9 cellular contexts compared by ENCODE assay signal in the genomic region with DNA sequence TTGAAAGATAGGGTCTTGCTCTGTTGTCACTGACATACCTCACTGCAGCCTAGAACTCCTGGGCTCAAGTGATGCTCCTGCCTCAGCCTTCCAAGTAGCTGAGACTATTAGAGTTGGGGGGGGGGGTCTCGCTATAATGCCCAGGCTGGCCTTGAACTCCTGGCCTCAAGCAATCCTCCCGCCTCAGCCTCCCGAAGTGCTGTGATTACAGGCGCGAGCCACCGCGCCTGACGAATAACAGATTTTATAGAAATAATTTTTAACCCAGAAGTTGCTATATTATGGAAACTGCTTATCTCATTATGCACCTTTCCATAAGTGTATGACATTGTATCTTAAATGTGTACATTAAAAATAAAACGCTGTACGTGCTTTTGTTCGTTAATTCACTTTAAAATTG. TPM values are rescaled to one million over a fixed set of nuclear protein-coding genes. Genes with fewer than 3 reads are reported as not detected.
DNase-seq lines count a peak whose midpoint lies in the region; ATAC-seq and TF ChIP-seq lines count a peak whose summit lies in the region.
"Had no signal": no experiment of that assay in that cellular context is flagged by ENCODE, and none has a peak within 500 bp of the region (broad histone marks: within the 10 kb centered on the region; RNA-seq: fewer than 3 reads in every experiment).

No MANE protein-coding gene starts in this region.

- H3K27ac ChIP-seq in heart left ventricle (peak overlapping the region in 10 of 12 donors; percentile 89 to 97 (median 94)), mesodermal cell (ENCODE audit: low read depth, low read length, severe bottlenecking) (peak overlapping the region; percentile 91), uterus (peak overlapping the region; percentile 85 to 90)

- peaks cover 17% of the 10 kb centered on the region for H3K36me3 Mint-ChIP-seq in brain

- H3K9me3 ChIP-seq in heart left ventricle (no peaks in the 10 kb centered on the region), mesodermal cell (ENCODE audit: control insufficient read depth, low read length) (no peaks in the 10 kb centered on the region), uterus (no peaks in the 10 kb centered on the region)

- H3K36me3 ChIP-seq in heart left ventricle, result peaks cover 0 to 14% (median 0%) of the 10 kb centered on the region in 9 donors
- peaks cover 4% of the 10 kb centered on the region for H3K36me3 ChIP-seq in mesodermal cell (ENCODE audit: control insufficient read depth, insufficient read depth, low read length)
- H3K36me3 ChIP-seq in uterus, result no peaks in the 10 kb centered on the region

- WGBS in heart left ventricle, 4 donors, result 53 to 61% (median 56%) methylated on average over 11 of the region's 11 CpGs
- 63 to 80% methylated on average over 1 to 3 of the region's 11 CpGs for WGBS in mesodermal cell (ENCODE audit: insufficient coverage in 2 of 2), 2 experiments

- H3K9me3 Mint-ChIP-seq in brain, result peaks cover 0 to 5% (median 0%) of the 10 kb centered on the region in 5 experiments

- intact Hi-C loops in heart left ventricle (cut with DNase I), result no loop called here
- intact Hi-C loops in Right ventricle myocardium inferior (cut with DNase I), result no loop called here
- intact Hi-C loops in uterus (cut with DNase I; ENCODE audit: low total_unique reads), result no loop called here

- peak overlapping the region; percentile 85 to 93 (median 91) for H3K4me3 Mint-ChIP-seq in brain

- ATAC-seq in heart left ventricle (no peak), Right ventricle myocardium inferior (no peak)

- H3K4me1 ChIP-seq in heart left ventricle (peaks cover 0 to 23% (median 11%) of the 10 kb centered on the region in 12 donors), mesodermal cell (ENCODE audit: control insufficient read depth, insufficient read depth, low read length, poor library complexity, severe bottlenecking) (peaks cover 3% of the 10 kb centered on the region), uterus (peaks cover 0 to 4% of the 10 kb centered on the region in 2 donors)

- no peak for TF ChIP-seq POLR2A in heart left ventricle (IDR thresholded peaks at IDR 0.05)
- no peak for TF ChIP-seq POLR2A in uterus (IDR thresholded peaks at IDR 0.05)

- peak overlapping the region; percentile 95 to 99 (median 96) for H3K27ac Mint-ChIP-seq in brain

- H3K4me3 ChIP-seq in heart left ventricle, result peak overlapping the region; percentile 70 to 92 (median 78)
- H3K4me3 ChIP-seq in mesodermal cell (ENCODE audit: extremely low read depth, insufficient read depth, low read length, poor library complexity, severe bottlenecking), result peak overlapping the region; percentile 69
- H3K4me3 ChIP-seq in uterus, result peak overlapping the region; percentile 70 to 80

- no peak for DNase-seq in heart left ventricle
- DNase-seq in Right ventricle myocardium inferior (ENCODE audit: missing footprints), result no peak
- DNase-seq in uterus, result no peak
- DNase-seq in stimulated activated CD4-positive, alpha-beta T cell treated with anti-CD3 and anti-CD28 coated beads, Interleukin-4, amount 100 ng/mL, for 1 hour, result no peak
- no peak for DNase-seq in NCI-H526 treated with DMSO at 0.1 percent for 48 hours (lab: John Stamatoyannopoulos, UW)
- DNase-seq in mucosa of gallbladder (ENCODE audit: low spot score), result no peak
- DNase-seq: NCI-H1694 had no signal

- peaks cover 49% of the 10 kb centered on the region for H3K4me1 Mint-ChIP-seq in brain

- H3K27me3 Mint-ChIP-seq in brain, result peaks cover 10% of the 10 kb centered on the region

- no peaks in the 10 kb centered on the region for H3K27me3 ChIP-seq in heart left ventricle
- H3K27me3 ChIP-seq in uterus, result no peaks in the 10 kb centered on the region

- no peak for TF ChIP-seq CTCF in heart left ventricle (IDR thresholded peaks at IDR 0.05)
- TF ChIP-seq CTCF in brain (conservative IDR thresholded peaks at IDR 0.05), result no peak
- no peak for TF ChIP-seq CTCF in uterus (IDR thresholded peaks at IDR 0.05)

RNA-seq across cellular contexts. Expression of a gene that starts 0.8 kb away (rescaled TPM):
- 10 to 100 TPM in 2 of 9 donors, 1 to 10 TPM in 7; 7.0 to 10.9 (median 9.4) TPM for total RNA-seq in heart left ventricle
- polyA plus RNA-seq in heart left ventricle, result 1 to 10 TPM; 5.0 to 7.8 TPM
- total RNA-seq in Right ventricle myocardium inferior, result 10.9 TPM
- polyA plus RNA-seq in brain (ENCODE audit: insufficient read depth, low read depth, low replicate concordance), result 0.56 TPM
- 8.0 TPM for polyA plus RNA-seq in mesodermal cell (2013, experiment 1 of 2)
- polyA plus RNA-seq in mesodermal cell (2013, experiment 2 of 2), result 11.6 TPM
- 10 to 100 TPM in 2 of 4 donors, 1 to 10 TPM in 2; 1.2 to 26.1 (median 10.4) TPM for total RNA-seq in uterus
- 7.7 TPM for total RNA-seq in mucosa of gallbladder

RNA-seq across cellular contexts. Expression of a gene that starts 54.7 kb away (rescaled TPM):
- total RNA-seq in heart left ventricle, result 100 to 1,000 TPM in 6 of 9 donors, 10 to 100 TPM in 3; 62.1 to 110 (median 102) TPM
- polyA plus RNA-seq in heart left ventricle, result 10 to 100 TPM; 22.4 to 85.3 TPM
- 91.1 TPM for total RNA-seq in Right ventricle myocardium inferior
- 65.1 TPM for polyA plus RNA-seq in brain (ENCODE audit: insufficient read depth, low read depth, low replicate concordance)
- polyA plus RNA-seq in mesodermal cell (2013, experiment 1 of 2), result 128 TPM
- polyA plus RNA-seq in mesodermal cell (2013, experiment 2 of 2), result 126 TPM
- 100 to 1,000 TPM in 2 of 4 donors, 10 to 100 TPM in 2; 28.2 to 126 (median 108) TPM for total RNA-seq in uterus
- 87.9 TPM for total RNA-seq in mucosa of gallbladder

RNA-seq across cellular contexts. Expression of a gene that starts 55.7 kb away (rescaled TPM):
- total RNA-seq in heart left ventricle (1 to 10 TPM; 1.4 to 6.1 (median 2.3) TPM), Right ventricle myocardium inferior (1.5 TPM), uterus (10 to 100 TPM in 1 of 4 donors, 1 to 10 TPM in 2, under 1 TPM in 1; 0.59 to 17.9 (median 7.5) TPM), mucosa of gallbladder (5.0 TPM)
- polyA plus RNA-seq in heart left ventricle (1 to 10 TPM; 1.1 to 2.4 TPM), brain (ENCODE audit: insufficient read depth, low read depth, low replicate concordance) (12.5 TPM)
- polyA plus RNA-seq in mesodermal cell (2013, experiment 1 of 2), result 32.9 TPM
- polyA plus RNA-seq in mesodermal cell (2013, experiment 2 of 2), result 35.5 TPM
